In the genomic region with DNA sequence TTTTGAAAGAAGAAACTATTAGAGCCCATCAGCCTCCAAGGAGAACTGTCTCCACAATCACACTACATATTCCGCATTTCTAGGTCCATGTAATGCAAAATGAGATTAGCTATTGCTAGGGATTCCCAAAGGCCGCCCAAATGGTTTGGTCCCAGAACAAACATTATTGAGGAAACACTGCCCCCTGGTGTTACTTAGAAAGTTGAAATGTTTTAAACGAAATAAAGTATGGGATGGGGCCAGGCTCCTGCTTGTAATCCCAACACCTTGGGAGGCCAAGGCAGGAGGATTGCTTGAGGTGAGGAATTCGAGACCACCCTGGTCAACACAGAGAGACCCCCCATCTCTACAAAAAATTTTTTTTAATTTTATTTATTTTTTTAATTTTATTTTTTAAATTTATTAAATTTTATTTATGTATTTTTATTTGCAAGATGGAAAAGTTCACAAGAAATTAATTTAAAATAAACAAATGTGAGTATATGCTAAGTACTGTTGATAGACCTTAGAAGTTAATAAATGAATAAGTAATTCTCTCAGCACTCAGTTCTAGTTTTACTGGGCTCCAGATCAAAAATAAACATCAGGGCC, we compare ENCODE assay signal across 8 cellular contexts. TPM values are rescaled to one million over a fixed set of nuclear protein-coding genes. Genes with fewer than 3 reads are reported as not detected.
DNase-seq lines count a peak whose midpoint lies in the region; ATAC-seq and TF ChIP-seq lines count a peak whose summit lies in the region.

No MANE protein-coding gene starts in this region.

- TF ChIP-seq CTCF in adrenal gland (IDR thresholded peaks at IDR 0.05) (peak; percentile 36 to 85 (median 75)), sigmoid colon (IDR thresholded peaks at IDR 0.05) (peak in 3 of 4 experiments; percentile 47 to 64 (median 62))

- H3K4me1 ChIP-seq in adrenal gland (replicated peaks in 1 of 2) (peaks cover 5% of the 10 kb centered on the region in 2 donors), right cardiac atrium (ENCODE audit: control insufficient read depth, insufficient read depth, low read length) (no peaks in the 10 kb centered on the region), sigmoid colon (peaks cover 0 to 6% (median 5%) of the 10 kb centered on the region in 4 donors)

- no peak overlapping the region for H3K4me3 Mint-ChIP-seq in activated CD8-positive, alpha-beta memory T cell treated with anti-CD3 and anti-CD28 coated beads, Interleukin-2, amount 10 ng/mL, durations not matched to agents 7 days and 5 days

- no peaks in the 10 kb centered on the region for H3K9me3 ChIP-seq in adrenal gland (replicated peaks in 1 of 3)
- H3K9me3 ChIP-seq in right cardiac atrium (ENCODE audit: control insufficient read depth, low read length) = no peaks in the 10 kb centered on the region
- no peaks in the 10 kb centered on the region for H3K9me3 ChIP-seq in sigmoid colon

- H3K4me3 ChIP-seq in adrenal gland (no peak overlapping the region), right cardiac atrium (ENCODE audit: low read length) (no peak overlapping the region), sigmoid colon (no peak overlapping the region)

- CTCF ChIA-PET in activated CD8-positive, alpha-beta memory T cell treated with anti-CD3 and anti-CD28 coated beads, Interleukin-2, amount 10 ng/mL, durations not matched to agents 7 days and 5 days (lab: Charles Lee) = interaction anchor here (0.6 to 10.1 kb wide), 32 partner anchors 10 to 375 kb away, joined by 3 to 150 read pairs (median 4); a partner anchor contains a TSS

- no peak for TF ChIP-seq EP300 in sigmoid colon (IDR thresholded peaks at IDR 0.05)

- H3K27me3 Mint-ChIP-seq in activated CD8-positive, alpha-beta memory T cell treated with anti-CD3 and anti-CD28 coated beads, Interleukin-2, amount 10 ng/mL, durations not matched to agents 7 days and 5 days = no peaks in the 10 kb centered on the region

- no peak overlapping the region for H3K27ac ChIP-seq in adrenal gland
- no peak overlapping the region for H3K27ac ChIP-seq in right cardiac atrium (ENCODE audit: low read length)
- H3K27ac ChIP-seq in sigmoid colon = no peak overlapping the region

- H3K36me3 ChIP-seq in adrenal gland (replicated peaks in 1 of 2) (peaks cover 0 to 17% of the 10 kb centered on the region in 2 donors), sigmoid colon (peaks cover 0 to 38% (median 20%) of the 10 kb centered on the region in 4 donors)

- peak; percentile 65 for DNase-seq in DMS53 treated with DMSO at 0.1 percent for 48 hours (lab: John Stamatoyannopoulos, UW; ENCODE audit: unreplicated experiment)
- peak; percentile 45 for DNase-seq in HS-5 (ENCODE audit: low read depth)
- peak; percentile 78 for DNase-seq in NCI-H82 treated with DMSO at 0.1 percent for 48 hours (lab: John Stamatoyannopoulos, UW; ENCODE audit: unreplicated experiment)
- peak in 5 of 7 donors; percentile 35 to 71 (median 56) for DNase-seq in adrenal gland
- peak in 1 of 3 donors; percentile 42 for DNase-seq in right cardiac atrium
- DNase-seq in sigmoid colon = no peak
- no peak for DNase-seq in activated CD8-positive, alpha-beta memory T cell treated with anti-CD3 and anti-CD28 coated beads, Interleukin-2, amount 10 ng/mL, durations not matched to agents 7 days and 5 days

- intact Hi-C loops in adrenal gland (cut with DNase I) (loop anchor here (5.0 to 10.0 kb wide), 3 partner anchors 78 to 160 kb away; a partner anchor contains a TSS), right cardiac atrium (cut with DNase I) (loop anchor here in 1 of 4 donors (2.0 kb wide), 1 partner anchor 96 kb away; no protein-coding TSS in a partner anchor), sigmoid colon (cut with DNase I) (loop anchor here (1.0 to 10.0 kb wide), 2 partner anchors 126 to 160 kb away; a partner anchor contains a TSS)

- 4 to 6% (median 5%) methylated on average over 4 of the region's 4 CpGs for WGBS in adrenal gland, 4 donors
- 7% methylated on average over 4 of the region's 4 CpGs for WGBS in right cardiac atrium
- 3 to 16% methylated on average over 4 of the region's 4 CpGs for WGBS in sigmoid colon, 2 donors

- H3K27me3 ChIP-seq in adrenal gland = no peaks in the 10 kb centered on the region
- H3K27me3 ChIP-seq in right cardiac atrium (ENCODE audit: control insufficient read depth, insufficient read depth) = no peaks in the 10 kb centered on the region
- no peaks in the 10 kb centered on the region for H3K27me3 ChIP-seq in sigmoid colon

- H3K4me1 Mint-ChIP-seq in activated CD8-positive, alpha-beta memory T cell treated with anti-CD3 and anti-CD28 coated beads, Interleukin-2, amount 10 ng/mL, durations not matched to agents 7 days and 5 days = peaks cover 9% of the 10 kb centered on the region

- TF ChIP-seq POLR2A in adrenal gland (IDR thresholded peaks at IDR 0.05) (no peak), sigmoid colon (IDR thresholded peaks at IDR 0.05) (no peak)

- H3K9me3 Mint-ChIP-seq in activated CD8-positive, alpha-beta memory T cell treated with anti-CD3 and anti-CD28 coated beads, Interleukin-2, amount 10 ng/mL, durations not matched to agents 7 days and 5 days (ENCODE audit: low read depth) = no peaks in the 10 kb centered on the region

- H3K36me3 Mint-ChIP-seq in activated CD8-positive, alpha-beta memory T cell treated with anti-CD3 and anti-CD28 coated beads, Interleukin-2, amount 10 ng/mL, durations not matched to agents 7 days and 5 days = peaks cover 13% of the 10 kb centered on the region

- ATAC-seq in right cardiac atrium (peak; percentile 52 to 53), HG03457 (IDR thresholded peaks at IDR 0.05; ENCODE audit: unreplicated experiment) (no peak)
- ATAC-seq in activated CD8-positive, alpha-beta memory T cell treated with anti-CD3 and anti-CD28 coated beads, Interleukin-2, amount 10 ng/mL, durations not matched to agents 7 days and 5 days = no peak

- H3K27ac Mint-ChIP-seq in activated CD8-positive, alpha-beta memory T cell treated with anti-CD3 and anti-CD28 coated beads, Interleukin-2, amount 10 ng/mL, durations not matched to agents 7 days and 5 days = no peak overlapping the region

RNA-seq across cellular contexts. Expression of a gene that starts 5.5 kb away (rescaled TPM):
- total RNA-seq in adrenal gland (10 to 100 TPM; 11.9 to 22.9 (median 18.2) TPM), right cardiac atrium (1 to 10 TPM; 5.4 to 9.4 (median 9.2) TPM), sigmoid colon (10 to 100 TPM; 15.1 to 22.5 (median 18.4) TPM)
- polyA plus RNA-seq in adrenal gland (10 to 100 TPM in 1 of 3 donors, 1 to 10 TPM in 2; 5.7 to 26.0 (median 7.1) TPM), right cardiac atrium (5.6 TPM), sigmoid colon (10 to 100 TPM; 23.6 to 60.1 (median 50.2) TPM)
- 10 to 100 TPM; 14.4 to 19.4 TPM for total RNA-seq in activated CD8-positive, alpha-beta memory T cell treated with anti-CD3 and anti-CD28 coated beads, Interleukin-2, amount 10 ng/mL, durations not matched to agents 7 days and 5 days

RNA-seq across cellular contexts. Expression of a gene that starts 14.7 kb away (rescaled TPM):
- total RNA-seq in adrenal gland (1 to 10 TPM in 2 of 8 donors, under 1 TPM in 4, not detected in 2; 0.14 to 2.9 (median 0.70) TPM), right cardiac atrium (under 1 TPM; 0.56 to 0.95 (median 0.57) TPM), sigmoid colon (1 to 10 TPM in 1 of 4 donors, under 1 TPM in 3; 0.14 to 3.9 (median 0.67) TPM)
- polyA plus RNA-seq in adrenal gland (1 to 10 TPM in 1 of 3 donors, under 1 TPM in 2; 0.11 to 4.3 (median 0.84) TPM), right cardiac atrium (0.59 TPM), sigmoid colon (1 to 10 TPM in 2 of 3 donors, under 1 TPM in 1; 0.60 to 6.5 (median 1.6) TPM)
- total RNA-seq in activated CD8-positive, alpha-beta memory T cell treated with anti-CD3 and anti-CD28 coated beads, Interleukin-2, amount 10 ng/mL, durations not matched to agents 7 days and 5 days = 1 to 10 TPM; 2.6 to 3.2 TPM

RNA-seq across cellular contexts. Expression of a gene that starts 21.6 kb away (rescaled TPM):
- total RNA-seq in adrenal gland (100 to 1,000 TPM in 6 of 8 donors, 10 to 100 TPM in 2; 89.7 to 137 (median 111) TPM), right cardiac atrium (10 to 100 TPM; 40.0 to 53.1 (median 48.5) TPM), sigmoid colon (10 to 100 TPM; 24.1 to 38.5 (median 34.1) TPM)
- polyA plus RNA-seq in adrenal gland (10 to 100 TPM; 46.9 to 62.7 (median 61.0) TPM), right cardiac atrium (41.8 TPM), sigmoid colon (10 to 100 TPM; 53.5 to 79.5 (median 59.4) TPM)
- total RNA-seq in activated CD8-positive, alpha-beta memory T cell treated with anti-CD3 and anti-CD28 coated beads, Interleukin-2, amount 10 ng/mL, durations not matched to agents 7 days and 5 days = 10 to 100 TPM; 66.9 to 72.0 TPM

RNA-seq across cellular contexts. Expression of a gene that starts 22.9 kb away (rescaled TPM):
- total RNA-seq in adrenal gland (100 to 1,000 TPM in 5 of 8 donors, 10 to 100 TPM in 3; 69.8 to 159 (median 117) TPM), right cardiac atrium (10 to 100 TPM; 35.2 to 47.3 (median 40.2) TPM), sigmoid colon (10 to 100 TPM; 37.3 to 48.2 (median 43.2) TPM)
- polyA plus RNA-seq in adrenal gland (10 to 100 TPM; 30.1 to 63.3 (median 47.6) TPM), right cardiac atrium (22.0 TPM), sigmoid colon (10 to 100 TPM; 36.6 to 81.3 (median 43.5) TPM)
- total RNA-seq in activated CD8-positive, alpha-beta memory T cell treated with anti-CD3 and anti-CD28 coated beads, Interleukin-2, amount 10 ng/mL, durations not matched to agents 7 days and 5 days = 100 to 1,000 TPM in 1 of 2 experiments, 10 to 100 TPM in 1; 95.8 to 110 TPM

RNA-seq across cellular contexts. Expression of a gene that starts 51.4 kb away (rescaled TPM):
- total RNA-seq in adrenal gland = 100 to 1,000 TPM in 1 of 8 donors, 10 to 100 TPM in 7; 29.8 to 156 (median 34.9) TPM
- 10 to 100 TPM; 24.7 to 85.5 (median 48.3) TPM for polyA plus RNA-seq in adrenal gland
- total RNA-seq in right cardiac atrium = 10 to 100 TPM; 21.8 to 28.9 (median 22.8) TPM
- polyA plus RNA-seq in right cardiac atrium = 23.9 TPM
- total RNA-seq in sigmoid colon = 10 to 100 TPM; 26.9 to 55.8 (median 45.6) TPM
- 100 to 1,000 TPM in 1 of 3 donors, 10 to 100 TPM in 2; 52.4 to 103 (median 95.5) TPM for polyA plus RNA-seq in sigmoid colon
- total RNA-seq in activated CD8-positive, alpha-beta memory T cell treated with anti-CD3 and anti-CD28 coated beads, Interleukin-2, amount 10 ng/mL, durations not matched to agents 7 days and 5 days = 10 to 100 TPM; 60.2 to 60.6 TPM

Comparison
In these comparisons a context has a peak if more than half of its experiments do, and no peak if none do; other contexts are left out.
1. DNase-seq: peak in DMS53 treated with DMSO at 0.1 percent for 48 hours (single experiment), HS-5 (single experiment), NCI-H82 treated with DMSO at 0.1 percent for 48 hours (single experiment) and adrenal gland (5 of 7); none in sigmoid colon (single experiment) and activated CD8-positive, alpha-beta memory T cell treated with anti-CD3 and anti-CD28 coated beads, Interleukin-2, amount 10 ng/mL, durations not matched to agents 7 days and 5 days (single experiment).
2. ATAC-seq: peak in right cardiac atrium (2 of 2); none in HG03457 (single experiment) and activated CD8-positive, alpha-beta memory T cell treated with anti-CD3 and anti-CD28 coated beads, Interleukin-2, amount 10 ng/mL, durations not matched to agents 7 days and 5 days (single experiment).